ENCODE assay signal across 28 cellular contexts in genomic region chr17:6065351-6065750, GRCh38. TPM values are rescaled to one million over a fixed set of nuclear protein-coding genes. Genes with fewer than 3 reads are reported as not detected.
"Had no signal": no experiment of that assay in that cellular context is flagged by ENCODE, and none has a peak within 500 bp of the region (broad histone marks: within the 10 kb centered on the region; RNA-seq: fewer than 3 reads in every experiment).

No MANE protein-coding gene starts in this region.

- DNase-seq: naive thymus-derived CD4-positive, alpha-beta T cell; natural killer cell; nucleus accumbens; ovary; psoas muscle; right cardiac atrium; right lobe of liver; sigmoid colon; small intestine; stimulated activated CD4-positive, alpha-beta T cell treated with anti-CD3 and anti-CD28 coated beads, Interleukin-12 subunit alpha, Interleukin-12 subunit beta, amount 100 ng/mL, for 4 hours; stimulated activated CD4-positive, alpha-beta T cell treated with anti-CD3 and anti-CD28 coated beads, Interleukin-1b, Interleukin-23, amount 100 ng/mL, for 48 hours; stimulated activated CD4-positive, alpha-beta T cell treated with anti-CD3 and anti-CD28 coated beads, Interleukin-4, amount 100 ng/mL, for 1 hour; stimulated activated CD4-positive, alpha-beta T cell treated with anti-CD3 and anti-CD28 coated beads, Interleukin-4, amount 100 ng/mL, for 4 hours; stimulated activated CD8-positive, alpha-beta memory T cell treated with anti-CD3 and anti-CD28 coated beads, Interleukin-4, amount 100 ng/mL, for 48 hours; stimulated activated naive CD4-positive, alpha-beta T cell; stimulated activated naive CD8-positive, alpha-beta T cell treated with anti-CD3 and anti-CD28 coated beads, Interleukin-15, amount 100 ng/mL, for 72 hours; stimulated activated naive CD8-positive, alpha-beta T cell treated with anti-CD3 and anti-CD28 coated beads, Interleukin-15, Interleukin-2, amounts not matched to agents 100 U/mL and 50 U/mL, for 24 hours; testis; tibial artery; transverse colon; upper lobe of left lung had no signal

- H3K36me3 ChIP-seq: neural progenitor cell, neutrophil, ovary, right lobe of liver, sigmoid colon, suprapubic skin, tibial artery, transverse colon, upper lobe of left lung, vagina had no signal

- H3K27me3 ChIP-seq: ovary, right lobe of liver, testis, upper lobe of left lung, vagina had no signal

- H3K4me1 ChIP-seq: neural progenitor cell, psoas muscle, right lobe of liver, testis, vagina had no signal

- H3K9ac ChIP-seq: neural progenitor cell, parathyroid adenoma had no signal

- ATAC-seq: naive thymus-derived CD4-positive, alpha-beta T cell; natural killer cell; psoas muscle; right cardiac atrium; right lobe of liver; stimulated activated memory B cell treated with anti-CD40 and anti-IgM and Interleukin-4, amounts not matched to agents 10 μg/mL and 1 μg/mL and 100 μg/mL, for 72 hours; stimulated activated naive CD8-positive, alpha-beta T cell treated with anti-CD3 and anti-CD28 coated beads, Interleukin-15, amount 100 ng/mL, for 72 hours; stimulated activated naive CD8-positive, alpha-beta T cell treated with anti-CD3 and anti-CD28 coated beads, Interleukin-15, Interleukin-2, amounts not matched to agents 100 U/mL and 50 U/mL, for 24 hours had no signal

- H3K36me3 Mint-ChIP-seq: natural killer cell; neural progenitor cell; stimulated activated memory B cell treated with anti-CD40 and anti-IgM and Interleukin-4, amounts not matched to agents 10 μg/mL and 1 μg/mL and 100 μg/mL, for 72 hours had no signal

- H3K4me3 ChIP-seq: neural progenitor cell, ovary, psoas muscle, right lobe of liver, sigmoid colon, suprapubic skin, testis, tibial artery, transverse colon, upper lobe of left lung, vagina had no signal

- H3K9me3 ChIP-seq: neutrophil, ovary, psoas muscle, right lobe of liver, sigmoid colon, suprapubic skin, testis, tibial artery, transverse colon, upper lobe of left lung, vagina had no signal

- H3K4me2 ChIP-seq: neural progenitor cell had no signal

- H3K9me3 Mint-ChIP-seq: natural killer cell; nephron; stimulated activated memory B cell treated with anti-CD40 and anti-IgM and Interleukin-4, amounts not matched to agents 10 μg/mL and 1 μg/mL and 100 μg/mL, for 72 hours; stimulated activated naive CD8-positive, alpha-beta T cell treated with anti-CD3 and anti-CD28 coated beads, Interleukin-15, amount 100 ng/mL, for 72 hours had no signal

- H2AFZ ChIP-seq: neural progenitor cell, parathyroid adenoma had no signal

- H3K27ac ChIP-seq: neural progenitor cell, neutrophil, ovary, parathyroid adenoma, psoas muscle, right lobe of liver, sigmoid colon, suprapubic skin, testis, tibial artery, transverse colon, upper lobe of left lung, vagina had no signal

- H3K4me3 Mint-ChIP-seq: naive thymus-derived CD4-positive, alpha-beta T cell; natural killer cell; nephron; neural progenitor cell; stimulated activated memory B cell treated with anti-CD40 and anti-IgM and Interleukin-4, amounts not matched to agents 10 μg/mL and 1 μg/mL and 100 μg/mL, for 72 hours; stimulated activated naive CD8-positive, alpha-beta T cell treated with anti-CD3 and anti-CD28 coated beads, Interleukin-15, amount 100 ng/mL, for 72 hours had no signal

- H3K79me2 ChIP-seq: parathyroid adenoma had no signal

RNA-seq across cellular contexts. Expression of gene WSCD1, which starts 4.8 kb away (rescaled TPM):
- polyA plus RNA-seq: naive thymus-derived CD4-positive, alpha-beta T cell had no signal
